6 cellular contexts compared by ENCODE assay signal in genomic region chr7:37153376-37153775, GRCh38.
"Had no signal": no experiment of that assay in that cellular context is flagged by ENCODE, and none has a peak within 500 bp of the region (broad histone marks: within the 10 kb centered on the region; RNA-seq: fewer than 3 reads in every experiment).

No MANE protein-coding gene starts in this region.

- H3K36me3 ChIP-seq: HAP-1 had no signal

- ATAC-seq: GM23338, HCT116 had no signal

- FAIRE-seq: HTR-8/SVneo had no signal

- H3K4me2 ChIP-seq: GM23338 had no signal

- DNase-seq: H7, KBM-7 had no signal

- H3K9me3 ChIP-seq: HAP-1 had no signal

- H3K4me1 ChIP-seq: HAP-1 had no signal

- H3K4me3 ChIP-seq: GM23338, HAP-1 had no signal

- H2AFZ ChIP-seq: GM23338 had no signal
